In the genomic region with DNA sequence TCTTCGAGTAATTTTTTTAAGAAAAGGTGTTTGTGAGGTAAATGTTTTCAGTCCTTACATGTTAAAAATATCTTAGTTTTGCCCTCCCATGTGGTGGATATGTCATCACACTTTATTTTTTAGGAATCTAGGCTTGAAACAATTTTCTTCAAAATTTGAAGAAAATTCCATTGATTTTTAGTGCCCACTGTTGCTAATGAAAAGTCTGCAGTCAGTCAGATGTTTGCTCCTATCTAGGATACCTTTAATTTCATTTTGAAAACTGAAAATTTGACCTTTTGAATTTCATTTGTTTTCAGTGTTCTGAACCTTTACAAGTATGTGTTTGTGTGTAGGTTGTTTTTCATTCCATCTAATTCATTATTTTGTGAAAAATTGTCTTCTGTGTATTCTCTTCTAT, we compare ENCODE assay signal across 23 cellular contexts.
DNase-seq lines count a peak whose midpoint lies in the region; ATAC-seq, FAIRE-seq and TF ChIP-seq lines count a peak whose summit lies in the region.
"Had no signal": no experiment of that assay in that cellular context is flagged by ENCODE, and none has a peak within 500 bp of the region (broad histone marks: within the 10 kb centered on the region; RNA-seq: fewer than 3 reads in every experiment).

No MANE protein-coding gene starts in this region.

- no peaks in the 10 kb centered on the region for H3K4me1 ChIP-seq in A549
- H3K4me1 ChIP-seq in HEK293 (ENCODE audit: control insufficient read depth, insufficient read depth, low read length), result no peaks in the 10 kb centered on the region
- H3K4me1 ChIP-seq in adipocyte (ENCODE audit: control insufficient read depth, insufficient read depth, low read length), result peaks cover 8% of the 10 kb centered on the region
- H3K4me1 ChIP-seq: BE2C; BLaER1 treated with 17β-estradiol and CSF1 and Interleukin-3, amounts not matched to agents 10 nM and 100 nM had no signal

- no peak overlapping the region for H3K4me3 ChIP-seq in A549
- H3K4me3 ChIP-seq in HEK293 (ENCODE audit: low read depth, low read length), result no peak overlapping the region
- peak overlapping the region; percentile 52 for H3K4me3 ChIP-seq in adipocyte (ENCODE audit: low read length)
- H3K4me3 ChIP-seq: BLaER1 treated with 17β-estradiol and CSF1 and Interleukin-3, amounts not matched to agents 10 nM and 100 nM had no signal

- DNase-seq in NCI-H2171 treated with DMSO at 0.1 percent for 48 hours (lab: John Stamatoyannopoulos, UW) (peak; percentile 4), NCI-H2171 (lab: John Stamatoyannopoulos, UW) (no peak), A549 (ENCODE audit: low read depth in 1 of 2, low spot score in 1 of 2) (no peak), adipocyte (ENCODE audit: low read depth) (no peak)
- DNase-seq: ACHN; AML-193; BE2C; CD4-positive, alpha-beta T cell; CD8-positive, alpha-beta memory T cell; DMS53; DMS79 treated with DMSO at 0.1 percent for 48 hours; GF-D8; H7; HCEC 1CT had no signal

- no peak overlapping the region for H3K9ac ChIP-seq in adipocyte (ENCODE audit: low read length)
- H3K9ac ChIP-seq: BLaER1 treated with 17β-estradiol and CSF1 and Interleukin-3, amounts not matched to agents 10 nM and 100 nM had no signal

- CTCF ChIA-PET in A549 (lab: Yijun Ruan, JAX) (no interaction called here), HEK293 (lab: Yijun Ruan, JAX) (no interaction called here)

- FAIRE-seq in A549 (lab: Jason Lieb, UNC), result peak; percentile 49
- FAIRE-seq: A204.1, GM12891, GM18507, H1 had no signal

- WGBS in A549 (ENCODE audit: missing lambda C conversion rate), result 84% methylated on average over 1 of the region's 1 CpG

- H3K9me3 ChIP-seq in A549, result peaks cover 24% of the 10 kb centered on the region; the same call in 2 of the 3 replicates
- no peaks in the 10 kb centered on the region for H3K9me3 ChIP-seq in HEK293 (ENCODE audit: control insufficient read depth, insufficient read depth, low read depth, low read length)
- H3K9me3 ChIP-seq in adipocyte (ENCODE audit: control insufficient read depth, low read length), result peaks cover 32% of the 10 kb centered on the region
- H3K9me3 ChIP-seq: BE2C had no signal

- ATAC-seq in A549 (no peak), GM18907 (IDR thresholded peaks at IDR 0.05; ENCODE audit: unreplicated experiment) (no peak), HG02884 (IDR thresholded peaks at IDR 0.05; ENCODE audit: unreplicated experiment) (no peak)

- no peak for TF ChIP-seq CTCF in A549 (IDR thresholded peaks at IDR 0.05)
- TF ChIP-seq CTCF in HEK293 (tag by site-specific recombination; IDR thresholded peaks at IDR 0.05), result no peak

- H3K36me3 ChIP-seq in HEK293 (ENCODE audit: control insufficient read depth in 2 of 2, insufficient read depth in 1 of 2, low read length in 2 of 2) (no peaks in the 10 kb centered on the region), adipocyte (ENCODE audit: control insufficient read depth, insufficient read depth, low read length, severe bottlenecking) (peaks cover 27% of the 10 kb centered on the region)
- H3K36me3 ChIP-seq: BE2C had no signal

- TF ChIP-seq EP300 in A549 (IDR thresholded peaks at IDR 0.05), result no peak

- no peak overlapping the region for H3K27ac ChIP-seq in A549
- no peak overlapping the region for H3K27ac ChIP-seq in HEK293 (ENCODE audit: extremely low read depth, low read depth, low read length)
- H3K27ac ChIP-seq: 22Rv1; BLaER1 treated with 17β-estradiol and CSF1 and Interleukin-3, amounts not matched to agents 10 nM and 100 nM had no signal

- POLR2A ChIA-PET in A549 (lab: Yijun Ruan, JAX), result no interaction called here
- POLR2A ChIA-PET in HEK293 (lab: Yijun Ruan, JAX), result no interaction called here

- no peak for TF ChIP-seq POLR2A in A549 (IDR thresholded peaks at IDR 0.05; ENCODE audit: low read length)

- TF ChIP-seq RAD21 in A549 (conservative IDR thresholded peaks at IDR 0.05 in 1 of 2, IDR thresholded peaks at IDR 0.05 in 1 of 2), result no peak

- no peaks in the 10 kb centered on the region for H3K27me3 ChIP-seq in adipocyte (replicated peaks; ENCODE audit: control insufficient read depth, insufficient read depth, low read length)
- H3K27me3 ChIP-seq: BE2C; BLaER1 treated with 17β-estradiol and CSF1 and Interleukin-3, amounts not matched to agents 10 nM and 100 nM had no signal

- H3K4me2 ChIP-seq in A549, result no peak overlapping the region
- H3K4me2 ChIP-seq: BLaER1 treated with 17β-estradiol and CSF1 and Interleukin-3, amounts not matched to agents 10 nM and 100 nM had no signal

TF ChIP-seq in A549, 52 proteins besides CTCF, POLR2A, EP300 and RAD21:
- TF ChIP-seq HOXB5 (CRISPR knock-in tag; IDR thresholded peaks at IDR 0.05) (no peak), ZC3H11A (IDR thresholded peaks at IDR 0.05) (no peak), MYC (IDR thresholded peaks at IDR 0.05; ENCODE audit: borderline replicate concordance, low read length) (no peak), RARB (CRISPR knock-in tag; IDR thresholded peaks at IDR 0.05) (no peak), KDM5A (IDR thresholded peaks at IDR 0.05) (no peak), ZSCAN20 (CRISPR knock-in tag; IDR thresholded peaks at IDR 0.05) (no peak), EHF (CRISPR knock-in tag; IDR thresholded peaks at IDR 0.05) (no peak), USF2 (IDR thresholded peaks at IDR 0.05) (no peak), PHF8 (IDR thresholded peaks at IDR 0.05; ENCODE audit: borderline replicate concordance, low read depth) (no peak), POLR2AphosphoS2 (conservative IDR thresholded peaks at IDR 0.05; ENCODE audit: low read length) (no peak), CHD4 (IDR thresholded peaks at IDR 0.05; ENCODE audit: borderline replicate concordance) (no peak), ESRRA (IDR thresholded peaks at IDR 0.05; ENCODE audit: borderline replicate concordance, low read length) (no peak)
- TF ChIP-seq, protein P1, sequence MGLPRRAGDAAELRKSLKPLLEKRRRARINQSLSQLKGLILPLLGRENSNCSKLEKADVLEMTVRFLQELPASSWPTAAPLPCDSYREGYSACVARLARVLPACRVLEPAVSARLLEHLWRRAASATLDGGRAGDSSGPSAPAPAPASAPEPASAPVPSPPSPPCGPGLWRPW (IDR thresholded peaks at IDR 0.05), result no peak
- TF ChIP-seq, protein P2, sequence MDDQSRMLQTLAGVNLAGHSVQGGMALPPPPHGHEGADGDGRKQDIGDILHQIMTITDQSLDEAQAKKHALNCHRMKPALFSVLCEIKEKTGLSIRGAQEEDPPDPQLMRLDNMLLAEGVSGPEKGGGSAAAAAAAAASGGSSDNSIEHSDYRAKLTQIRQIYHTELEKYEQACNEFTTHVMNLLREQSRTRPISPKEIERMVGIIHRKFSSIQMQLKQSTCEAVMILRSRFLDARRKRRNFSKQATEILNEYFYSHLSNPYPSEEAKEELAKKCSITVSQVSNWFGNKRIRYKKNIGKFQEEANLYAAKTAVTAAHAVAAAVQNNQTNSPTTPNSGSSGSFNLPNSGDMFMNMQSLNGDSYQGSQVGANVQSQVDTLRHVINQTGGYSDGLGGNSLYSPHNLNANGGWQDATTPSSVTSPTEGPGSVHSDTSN (IDR thresholded peaks at IDR 0.05), result no peak

TF ChIP-seq in HEK293, 187 proteins besides CTCF, POLR2A, EP300 and RAD21:
- TF ChIP-seq ZNF658 (tag by site-specific recombination; IDR thresholded peaks at IDR 0.05) (no peak), ZNF157 (tag by site-specific recombination; IDR thresholded peaks at IDR 0.05) (no peak), ZNF24 (tag by site-specific recombination; IDR thresholded peaks at IDR 0.05) (no peak), SETDB1 (IDR thresholded peaks at IDR 0.05; ENCODE audit: insufficient read length, low read length) (peak; percentile 36), SCRT1 (tag by site-specific recombination; IDR thresholded peaks at IDR 0.05; ENCODE audit: borderline replicate concordance) (no peak), SP3 (tag by site-specific recombination; IDR thresholded peaks at IDR 0.05) (no peak)
